ENCODE assay signal across 11 cellular contexts in the genomic region with DNA sequence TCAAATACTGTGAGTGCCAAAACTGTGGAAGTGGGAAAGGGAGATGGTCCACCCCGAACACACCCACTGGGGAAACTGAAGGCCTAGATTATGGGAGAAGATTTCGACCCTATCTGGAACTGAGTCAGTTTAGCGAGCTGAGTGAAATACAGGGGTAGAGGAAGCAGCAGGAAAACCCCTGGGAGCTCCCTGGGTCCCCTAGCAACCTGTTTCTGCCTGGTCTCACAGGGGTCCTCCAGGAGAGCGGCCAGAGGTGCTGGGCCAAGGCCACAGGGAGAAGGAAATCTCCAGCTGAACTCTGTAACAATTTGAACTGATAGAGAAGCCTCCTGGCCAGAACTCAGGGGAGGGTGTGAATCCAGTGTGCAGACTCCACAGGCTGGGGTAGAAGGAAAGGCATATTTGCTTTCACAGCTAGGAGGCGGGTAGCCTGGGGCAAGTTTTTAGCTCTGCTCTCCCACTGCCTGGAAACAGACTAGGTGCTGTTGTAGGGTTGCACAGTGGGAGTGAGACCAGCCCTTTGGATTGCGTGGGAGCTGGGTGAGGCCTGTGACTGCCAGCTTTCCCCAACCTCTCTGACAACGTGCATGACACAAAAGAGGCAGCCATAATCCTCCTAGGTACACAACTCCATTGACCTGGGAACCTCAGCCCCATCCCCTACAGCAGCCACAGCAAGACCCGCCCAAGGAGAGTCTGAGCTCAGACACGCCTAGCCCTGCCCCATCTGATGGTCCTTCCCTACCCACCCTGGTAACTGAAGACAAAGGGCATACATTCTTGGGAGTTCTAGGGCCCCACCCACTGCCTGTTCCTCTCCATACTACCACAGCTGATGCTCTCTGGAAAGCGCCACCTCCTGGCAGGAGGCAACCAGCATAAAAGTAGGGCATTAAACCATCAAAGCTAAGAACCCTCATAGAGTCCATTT.
DNase-seq lines count a peak whose midpoint lies in the region; ATAC-seq and TF ChIP-seq lines count a peak whose summit lies in the region.
"Had no signal": no experiment of that assay in that cellular context is flagged by ENCODE, and none has a peak within 500 bp of the region (broad histone marks: within the 10 kb centered on the region; RNA-seq: fewer than 3 reads in every experiment).

No MANE protein-coding gene starts in this region.

- DNase-seq in NCI-H82 (lab: John Stamatoyannopoulos, UW) = peak; percentile 10
- DNase-seq in NCI-H82 treated with DMSO at 0.1 percent for 48 hours (lab: John Stamatoyannopoulos, UW; ENCODE audit: unreplicated experiment) = no peak
- DNase-seq in LoVo (ENCODE audit: low spot score) = peak; percentile 81
- DNase-seq in colonic mucosa = peak; percentile 86
- no peak for DNase-seq in progenitor cell of endocrine pancreas (ENCODE audit: low spot score, unreplicated experiment)
- no peak for DNase-seq in GOT3 (lab: John Stamatoyannopoulos, UW)
- DNase-seq: activated naive CD4-positive, alpha-beta T cell treated with anti-CD3 and anti-CD28 coated beads, Interleukin-2, amount 50 U/mL, for 16 hours; NCI-H2029 treated with DMSO at 0.1 percent for 48 hours; T-cell had no signal

- peak; percentile 29 for TF ChIP-seq CTCF in colonic mucosa (IDR thresholded peaks at IDR 0.05)
- TF ChIP-seq CTCF in progenitor cell of endocrine pancreas (IDR thresholded peaks at IDR 0.05; ENCODE audit: unreplicated experiment) = no peak

- H3K36me3 Mint-ChIP-seq in progenitor cell of endocrine pancreas (ENCODE audit: insufficient read depth) = peaks cover 7% of the 10 kb centered on the region

- no peaks in the 10 kb centered on the region for H3K4me1 Mint-ChIP-seq in progenitor cell of endocrine pancreas (ENCODE audit: low read depth)
- H3K4me1 Mint-ChIP-seq: T-cell had no signal

- no peak overlapping the region for H3K4me3 Mint-ChIP-seq in progenitor cell of endocrine pancreas (ENCODE audit: low read depth)
- H3K4me3 Mint-ChIP-seq: T-cell had no signal

- peaks cover 22% of the 10 kb centered on the region for H3K9me3 Mint-ChIP-seq in progenitor cell of endocrine pancreas (ENCODE audit: low read depth)

- peak overlapping the region; percentile 4 for H3K27ac Mint-ChIP-seq in progenitor cell of endocrine pancreas
- H3K27ac Mint-ChIP-seq: T-cell had no signal

- peak overlapping the region; percentile 53 for H3K27ac ChIP-seq in colonic mucosa

- H3K9me3 ChIP-seq in colonic mucosa = no peaks in the 10 kb centered on the region

- no peak overlapping the region for H3K4me3 ChIP-seq in colonic mucosa

- peak overlapping the region in 1 of 2 donors; percentile 24 for H3K9ac ChIP-seq in colonic mucosa (ENCODE audit: low read depth in 2 of 2, low read length in 2 of 2)

- no peaks in the 10 kb centered on the region for H3K27me3 Mint-ChIP-seq in progenitor cell of endocrine pancreas
- H3K27me3 Mint-ChIP-seq: T-cell had no signal

- H3K4me1 ChIP-seq in colonic mucosa = no peaks in the 10 kb centered on the region

- H3K27me3 ChIP-seq in colonic mucosa = no peaks in the 10 kb centered on the region

- intact Hi-C loops in colonic mucosa (cut with DNase I) = no loop called here

- no peaks in the 10 kb centered on the region for H3K36me3 ChIP-seq in colonic mucosa

- ATAC-seq in HG02588 (IDR thresholded peaks at IDR 0.05; ENCODE audit: unreplicated experiment) (no peak), HG03378 (IDR thresholded peaks at IDR 0.05; ENCODE audit: unreplicated experiment) (no peak)
- ATAC-seq: T-cell had no signal

Comparison
In these comparisons a context has a peak if more than half of its experiments do, and no peak if none do; other contexts are left out.
1. DNase-seq: peak in NCI-H82 (single experiment), LoVo (single experiment) and colonic mucosa (single experiment); none in NCI-H82 treated with DMSO at 0.1 percent for 48 hours (single experiment), progenitor cell of endocrine pancreas (single experiment) and GOT3 (single experiment).